In genomic region chr9:128747233-128747632, GRCh38 we compare ENCODE assay signal across 22 cellular contexts.
"Had no signal": no experiment of that assay in that cellular context is flagged by ENCODE, and none has a peak within 500 bp of the region (broad histone marks: within the 10 kb centered on the region; RNA-seq: fewer than 3 reads in every experiment).

No MANE protein-coding gene starts in this region.

- H3K4me3 ChIP-seq: esophagus squamous epithelium, gastroesophageal sphincter, lung, right atrium auricular region, sigmoid colon, thyroid gland had no signal

- H3K9me3 Mint-ChIP-seq: dendritic cell treated with granulocyte-macrophage colony-stimulating factor and Interleukin-4, amounts not matched to agents 40 ng/mL and 50 ng/mL, for 4 days; effector memory CD8-positive, alpha-beta T cell; naive B cell; nephron progenitor cell; type B pancreatic cell had no signal

- H3K4me3 Mint-ChIP-seq: dendritic cell treated with granulocyte-macrophage colony-stimulating factor and Interleukin-4, amounts not matched to agents 40 ng/mL and 50 ng/mL, for 4 days; effector memory CD8-positive, alpha-beta T cell; naive B cell; nephron progenitor cell; type B pancreatic cell had no signal

- DNase-seq: effector memory CD8-positive, alpha-beta T cell; esophagus squamous epithelium; foreskin fibroblast; left colon; left ventricle myocardium superior; mesenchymal stem cell; midbrain; naive B cell; nephron progenitor cell; posterior cingulate gyrus; sigmoid colon; small intestine; stimulated activated CD4-positive, alpha-beta T cell treated with anti-CD3 and anti-CD28 coated beads, Interleukin-12 subunit alpha, Interleukin-12 subunit beta, amount 100 ng/mL, for 4 hours; stimulated activated naive CD4-positive, alpha-beta T cell treated with Interleukin-2 at 50 U/mL for 16 hours; thyroid gland had no signal

- ATAC-seq: effector memory CD8-positive, alpha-beta T cell; gastroesophageal sphincter; left colon; left ventricle myocardium superior had no signal

- H3K36me3 Mint-ChIP-seq: naive B cell, type B pancreatic cell had no signal

- H3K27ac ChIP-seq: epithelial cell of prostate, esophagus squamous epithelium, gastroesophageal sphincter, neutrophil, right atrium auricular region, sigmoid colon, thyroid gland had no signal

- H3K9me3 ChIP-seq: esophagus squamous epithelium, gastroesophageal sphincter, neutrophil, right atrium auricular region, sigmoid colon, thyroid gland had no signal

- H3K4me1 ChIP-seq: esophagus squamous epithelium, gastroesophageal sphincter, right atrium auricular region, sigmoid colon, thyroid gland had no signal

- H3K27me3 ChIP-seq: esophagus squamous epithelium, gastroesophageal sphincter, neutrophil, right atrium auricular region, sigmoid colon, thyroid gland had no signal

- H3K27ac Mint-ChIP-seq: dendritic cell treated with granulocyte-macrophage colony-stimulating factor and Interleukin-4, amounts not matched to agents 40 ng/mL and 50 ng/mL, for 4 days; nephron progenitor cell; type B pancreatic cell had no signal

- H3K27me3 Mint-ChIP-seq: dendritic cell treated with granulocyte-macrophage colony-stimulating factor and Interleukin-4, amounts not matched to agents 40 ng/mL and 50 ng/mL, for 4 days; effector memory CD8-positive, alpha-beta T cell; naive B cell; type B pancreatic cell had no signal

- H3K4me1 Mint-ChIP-seq: nephron progenitor cell had no signal
